Comparison of ENCODE assay signal across 10 cellular contexts in the genomic region with DNA sequence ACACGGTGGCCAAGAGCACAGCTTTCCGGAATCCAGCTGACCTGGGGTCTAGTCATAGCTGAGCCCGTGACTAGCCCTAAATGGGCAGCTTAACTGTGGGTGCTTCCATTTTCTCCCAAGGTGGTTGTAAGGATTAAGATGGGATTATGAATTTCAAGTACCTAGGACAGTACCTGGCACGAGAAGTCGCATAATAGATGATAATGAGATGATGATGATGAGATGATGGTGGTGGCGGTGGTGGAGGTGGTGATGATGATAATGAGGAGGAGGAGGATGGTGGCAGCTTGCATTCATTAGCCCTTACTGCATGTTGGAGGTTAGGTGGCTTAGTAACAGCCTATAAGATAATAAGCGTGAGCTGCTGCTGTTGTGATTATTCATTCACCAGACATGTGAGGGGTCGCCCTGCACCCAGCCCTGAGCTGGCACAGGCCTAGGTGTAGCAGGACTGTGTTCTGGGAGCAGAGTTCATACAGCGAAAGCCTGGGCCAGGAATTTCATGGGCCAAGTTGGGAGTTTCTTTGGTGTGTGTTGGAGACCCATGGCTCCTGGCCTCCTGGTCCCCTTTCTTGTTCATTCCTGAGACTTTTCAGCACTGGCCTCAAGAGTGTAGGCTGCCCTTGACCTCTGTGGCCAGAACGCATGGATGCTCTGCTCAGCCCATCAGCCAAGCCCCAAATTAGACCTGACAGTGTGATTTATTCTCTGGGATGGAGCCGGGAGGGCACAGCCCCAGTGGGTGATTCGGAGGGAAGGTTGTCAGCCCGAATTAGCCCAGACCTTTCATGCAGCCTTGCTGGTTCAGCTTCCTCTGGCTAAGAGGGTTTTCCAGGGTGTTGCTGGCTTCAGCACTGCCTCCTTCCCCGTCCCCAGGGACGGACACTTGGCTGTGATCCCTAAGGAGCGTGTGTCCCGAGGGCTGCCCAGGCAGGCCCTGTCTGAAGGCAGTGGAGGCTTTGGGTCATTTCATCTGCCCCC.
DNase-seq lines count a peak whose midpoint lies in the region; ATAC-seq and TF ChIP-seq lines count a peak whose summit lies in the region.
"Had no signal": no experiment of that assay in that cellular context is flagged by ENCODE, and none has a peak within 500 bp of the region (broad histone marks: within the 10 kb centered on the region; RNA-seq: fewer than 3 reads in every experiment).

No MANE protein-coding gene starts in this region.

- no peaks in the 10 kb centered on the region for H3K9me3 ChIP-seq in fibroblast of lung (ENCODE audit: control insufficient read depth, insufficient read depth, low read depth, low read length)

- in situ Hi-C loops in GM13976 (cut with MboI; ENCODE audit: low sequenced_read_pairs, unreplicated experiment): no loop called here

- peak overlapping the region; percentile 42 for H2AFZ ChIP-seq in fibroblast of lung (ENCODE audit: low read length)

- H3K27ac ChIP-seq in fibroblast of lung (ENCODE audit: insufficient read depth, low read length): peak overlapping the region; percentile 62

- H3K4me3 ChIP-seq in fibroblast of lung (replicated peaks in 1 of 4; ENCODE audit: control extremely low read depth in 1 of 4, insufficient read depth in 1 of 4, low read depth in 3 of 4, low read length in 4 of 4): no peak overlapping the region

- DNase-seq in GM03348 (ENCODE audit: low spot score) (peak; percentile 85), NCI-H524 treated with DMSO at 0.1 percent for 48 hours (lab: John Stamatoyannopoulos, UW) (peak; percentile 98), fibroblast of lung (ENCODE audit: low read depth in 2 of 2) (peak in 1 of 2 donors; percentile 79), retina (peak; percentile 94), GM13976 (ENCODE audit: low spot score) (no peak), NCI-H2107 treated with DMSO at 0.1 percent for 48 hours (lab: John Stamatoyannopoulos, UW; ENCODE audit: unreplicated experiment) (no peak), medulla oblongata (ENCODE audit: extremely low spot score) (no peak)
- DNase-seq: activated T-cell treated with anti-CD3 and anti-CD28 coated beads, Interleukin-2, amount 50 U/mL, for 1 hour; KBM-7 had no signal

- peak overlapping the region; percentile 34 for H3K9ac ChIP-seq in fibroblast of lung (ENCODE audit: insufficient read depth, low read length)

- no peak for ATAC-seq in GM21515 (IDR thresholded peaks at IDR 0.05; ENCODE audit: unreplicated experiment)

- peaks cover 14% of the 10 kb centered on the region for H3K4me1 ChIP-seq in fibroblast of lung (ENCODE audit: control insufficient read depth, extremely low read depth, insufficient read depth, low read length)

- no peaks in the 10 kb centered on the region for H3K36me3 ChIP-seq in fibroblast of lung (ENCODE audit: control insufficient read depth, insufficient read depth, low read length)

- H3K27me3 ChIP-seq in fibroblast of lung (ENCODE audit: control insufficient read depth, insufficient read depth, low read length): no peaks in the 10 kb centered on the region

- H4K20me1 ChIP-seq in fibroblast of lung (ENCODE audit: control insufficient read depth, extremely low read depth, insufficient read depth, low read length): no peaks in the 10 kb centered on the region

- TF ChIP-seq CTCF in fibroblast of lung (conservative IDR thresholded peaks at IDR 0.05 in 1 of 2, IDR thresholded peaks at IDR 0.05 in 1 of 2; ENCODE audit: low read depth in 1 of 2, low read length in 2 of 2): no peak
- TF ChIP-seq CTCF in GM13976 (IDR thresholded peaks at IDR 0.05; ENCODE audit: borderline replicate concordance, control extremely low read depth, extremely low read depth, insufficient read depth, missing control alignments): no peak

- H3K79me2 ChIP-seq in fibroblast of lung (ENCODE audit: control insufficient read depth, insufficient read depth, low read length): peaks cover 2% of the 10 kb centered on the region

- peak overlapping the region; percentile 17 for H3K4me2 ChIP-seq in fibroblast of lung (ENCODE audit: extremely low read depth, insufficient read depth, low read length)

Comparison
In these comparisons a context has a peak if more than half of its experiments do, and no peak if none do; other contexts are left out.
1. DNase-seq: peak in GM03348 (single experiment), NCI-H524 treated with DMSO at 0.1 percent for 48 hours (single experiment) and retina (single experiment); none in GM13976 (single experiment), NCI-H2107 treated with DMSO at 0.1 percent for 48 hours (single experiment) and medulla oblongata (single experiment).